Comparison of ENCODE assay signal across 16 cellular contexts in the genomic region with DNA sequence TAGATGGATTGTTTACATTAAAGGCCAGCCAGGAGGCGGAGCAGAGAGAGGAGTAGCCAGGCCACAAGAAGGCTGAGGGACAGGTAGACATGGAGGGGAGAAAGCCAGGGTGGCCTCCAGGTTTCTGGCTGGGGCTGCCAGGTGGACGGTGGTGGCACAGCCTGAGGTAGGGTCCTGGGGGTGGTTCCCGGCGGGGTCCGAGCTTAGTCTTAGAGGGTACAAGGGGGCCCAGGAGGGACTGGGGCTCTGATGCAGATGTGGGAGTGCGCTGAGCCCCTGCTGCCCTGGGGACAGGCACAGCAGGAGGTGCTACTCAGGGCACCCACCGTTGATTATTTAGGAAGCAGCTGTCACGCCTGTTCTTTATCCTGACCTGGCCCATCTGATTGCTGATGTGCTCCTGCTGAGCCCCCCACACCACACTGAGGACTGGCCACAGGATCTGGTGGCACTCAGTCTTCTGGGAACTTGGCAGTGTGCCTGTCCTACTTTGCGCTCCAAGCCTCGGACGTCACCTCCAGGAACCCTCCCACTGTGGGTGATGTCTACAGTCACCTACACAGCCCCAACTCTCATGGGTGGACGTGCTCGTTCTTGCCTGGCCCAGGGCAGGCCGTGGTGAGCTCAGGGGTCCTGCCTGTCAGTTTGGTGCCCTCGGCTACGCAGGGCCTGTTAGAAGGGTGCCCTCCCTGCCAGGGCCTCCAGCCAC. TPM values are rescaled to one million over a fixed set of nuclear protein-coding genes. Genes with fewer than 3 reads are reported as not detected.
DNase-seq lines count a peak whose midpoint lies in the region; ATAC-seq and TF ChIP-seq lines count a peak whose summit lies in the region.
"Had no signal": no experiment of that assay in that cellular context is flagged by ENCODE, and none has a peak within 500 bp of the region (broad histone marks: within the 10 kb centered on the region; RNA-seq: fewer than 3 reads in every experiment).

No MANE protein-coding gene starts in this region.

- in situ Hi-C loops in mammary epithelial cell (cut with MboI; ENCODE audit: low sequenced_read_pairs in 2 of 2) = no loop called here

- DNase-seq in MCF 10A (ENCODE audit: unreplicated experiment) (no peak), mammary epithelial cell (no peak), heart right ventricle (peak; percentile 65 to 68), ovary (peak in 4 of 5 donors; percentile 54 to 73 (median 65)), vagina (ENCODE audit: extremely low spot score in 2 of 2) (no peak), COLO668 (lab: John Stamatoyannopoulos, UW; ENCODE audit: unreplicated experiment) (no peak)
- DNase-seq: activated CD4-positive, alpha-beta T cell treated with anti-CD3 and anti-CD28 coated beads, Interleukin-2, amount 50 U/mL, for 1 hour; activated naive CD8-positive, alpha-beta T cell treated with anti-CD3 and anti-CD28 coated beads for 36 hours; CD4-positive, CD25-positive, alpha-beta regulatory T cell; KG1; NCI-H2227 treated with DMSO at 0.1 percent for 48 hours; stimulated activated naive CD4-positive, alpha-beta T cell had no signal

- no peaks in the 10 kb centered on the region for H3K79me2 ChIP-seq in mammary epithelial cell (ENCODE audit: insufficient read depth, low read length)

- intact Hi-C loops in MCF 10A (cut with micrococcal nuclease) (no loop called here), mammary epithelial cell (cut with micrococcal nuclease) (no loop called here), heart right ventricle (cut with DNase I) (no loop called here), ovary (cut with DNase I) (no loop called here), vagina (cut with DNase I) (no loop called here)

- CTCF ChIA-PET in MCF 10A (lab: Yijun Ruan, JAX) (interaction anchor here (0.7 to 2.2 kb wide), 3 partner anchors 28 to 51 kb away, joined by 3 to 12 read pairs (median 3); no protein-coding TSS in a partner anchor), mammary epithelial cell (lab: Charles Lee; ENCODE audit: low non-redundant PET) (no interaction called here)

- H3K27me3 Mint-ChIP-seq in MCF 10A (ENCODE audit: insufficient read depth, unreplicated experiment) = no peaks in the 10 kb centered on the region
- H3K27me3 Mint-ChIP-seq: activated naive CD8-positive, alpha-beta T cell treated with anti-CD3 and anti-CD28 coated beads for 36 hours; CD4-positive, CD25-positive, alpha-beta regulatory T cell; natural killer cell treated with Interleukin-12 subunit alpha and Interleukin-12 subunit beta and Interleukin-15 and Interleukin-18, amount 100 ng/mL, for 72 hours had no signal

- no peaks in the 10 kb centered on the region for H3K4me1 Mint-ChIP-seq in MCF 10A (ENCODE audit: insufficient read depth, unreplicated experiment)

- dilution Hi-C loops in mammary epithelial cell (cut with HindIII; ENCODE audit: low sequenced_read_pairs) = no loop called here

- TF ChIP-seq CTCF in MCF 10A (IDR thresholded peaks at IDR 0.05; ENCODE audit: unreplicated experiment) (no peak), mammary epithelial cell (conservative IDR thresholded peaks at IDR 0.05 in 1 of 2, IDR thresholded peaks at IDR 0.05 in 1 of 2; ENCODE audit: extremely low read depth in 1 of 2, insufficient read depth in 1 of 2, low read depth in 1 of 2, low read length in 2 of 2) (no peak), heart right ventricle (IDR thresholded peaks at IDR 0.05) (no peak), ovary (IDR thresholded peaks at IDR 0.05) (no peak), vagina (IDR thresholded peaks at IDR 0.05) (no peak)

- H3K27me3 ChIP-seq in mammary epithelial cell (ENCODE audit: insufficient read depth, low read length) (no peaks in the 10 kb centered on the region), heart right ventricle (no peaks in the 10 kb centered on the region), ovary (no peaks in the 10 kb centered on the region), vagina (no peaks in the 10 kb centered on the region)
- H3K27me3 ChIP-seq: hepatocyte had no signal

- no peaks in the 10 kb centered on the region for H4K20me1 ChIP-seq in mammary epithelial cell (ENCODE audit: insufficient read depth, low read length)

- H3K9ac ChIP-seq in mammary epithelial cell (ENCODE audit: insufficient read depth, low read length) = no peak overlapping the region

- TF ChIP-seq EP300 in ovary (IDR thresholded peaks at IDR 0.05) = no peak

- peaks cover 10% of the 10 kb centered on the region for H3K4me1 ChIP-seq in mammary epithelial cell (ENCODE audit: insufficient read depth, low read length)
- H3K4me1 ChIP-seq in heart right ventricle = peaks cover 33 to 67% (median 54%) of the 10 kb centered on the region in 9 donors
- H3K4me1 ChIP-seq in ovary (ENCODE audit: insufficient read depth) = peaks cover 51% of the 10 kb centered on the region
- peaks cover 67% of the 10 kb centered on the region for H3K4me1 ChIP-seq in vagina

- H3K36me3 ChIP-seq in mammary epithelial cell (ENCODE audit: insufficient read depth, low read length) (no peaks in the 10 kb centered on the region), heart right ventricle (peaks cover 0 to 65% (median 0%) of the 10 kb centered on the region in 9 donors), ovary (no peaks in the 10 kb centered on the region), vagina (peaks cover 0 to 11% of the 10 kb centered on the region in 2 donors)

- H3K36me3 Mint-ChIP-seq in MCF 10A (ENCODE audit: insufficient read depth, unreplicated experiment) = peaks cover 1% of the 10 kb centered on the region
- H3K36me3 Mint-ChIP-seq: activated naive CD8-positive, alpha-beta T cell treated with anti-CD3 and anti-CD28 coated beads for 36 hours; natural killer cell treated with Interleukin-12 subunit alpha and Interleukin-12 subunit beta and Interleukin-15 and Interleukin-18, amount 100 ng/mL, for 72 hours had no signal

- POLR2A ChIA-PET in MCF 10A (lab: Yijun Ruan, JAX) = no interaction called here

- TF ChIP-seq POLR2A in ovary (IDR thresholded peaks at IDR 0.05) (no peak), vagina (IDR thresholded peaks at IDR 0.05) (no peak)

- H3K27ac ChIP-seq in mammary epithelial cell (ENCODE audit: insufficient read depth, low read depth, low read length) = no peak overlapping the region
- H3K27ac ChIP-seq in heart right ventricle = peak overlapping the region; percentile 18 to 70 (median 36)
- peak overlapping the region in 1 of 2 donors; percentile 86 for H3K27ac ChIP-seq in ovary
- peak overlapping the region; percentile 66 for H3K27ac ChIP-seq in vagina
- H3K27ac ChIP-seq: hepatocyte had no signal

- no peak overlapping the region for H3K4me3 Mint-ChIP-seq in MCF 10A (ENCODE audit: unreplicated experiment)
- H3K4me3 Mint-ChIP-seq: activated naive CD8-positive, alpha-beta T cell treated with anti-CD3 and anti-CD28 coated beads for 36 hours; CD4-positive, CD25-positive, alpha-beta regulatory T cell; natural killer cell treated with Interleukin-12 subunit alpha and Interleukin-12 subunit beta and Interleukin-15 and Interleukin-18, amount 100 ng/mL, for 72 hours had no signal

- BruUV-seq in MCF 10A (replicated peaks; lab: Mats Ljungman, UMichigan) (no TSS peak), mammary epithelial cell (replicated peaks; lab: Mats Ljungman, UMichigan) (no TSS peak)

- no peaks in the 10 kb centered on the region for H3K9me3 ChIP-seq in mammary epithelial cell (replicated peaks; ENCODE audit: insufficient read depth, low read length)
- H3K9me3 ChIP-seq in heart right ventricle = no peaks in the 10 kb centered on the region
- H3K9me3 ChIP-seq in ovary = no peaks in the 10 kb centered on the region
- no peaks in the 10 kb centered on the region for H3K9me3 ChIP-seq in vagina

- H2AFZ ChIP-seq in mammary epithelial cell (ENCODE audit: low read depth, low read length) = no peak overlapping the region
- H2AFZ ChIP-seq: hepatocyte had no signal

- H3K4me3 ChIP-seq in mammary epithelial cell (replicated peaks in 1 of 3; ENCODE audit: insufficient read depth in 1 of 3, low read depth in 2 of 3, low read length in 3 of 3) (no peak overlapping the region), heart right ventricle (no peak overlapping the region), ovary (no peak overlapping the region), vagina (no peak overlapping the region)
- H3K4me3 ChIP-seq: hepatocyte had no signal

- H3K27ac Mint-ChIP-seq in MCF 10A (ENCODE audit: low read depth, unreplicated experiment) = peak overlapping the region; percentile 54
- H3K27ac Mint-ChIP-seq: activated naive CD8-positive, alpha-beta T cell treated with anti-CD3 and anti-CD28 coated beads for 36 hours; CD4-positive, CD25-positive, alpha-beta regulatory T cell; natural killer cell treated with Interleukin-12 subunit alpha and Interleukin-12 subunit beta and Interleukin-15 and Interleukin-18, amount 100 ng/mL, for 72 hours had no signal

- no peaks in the 10 kb centered on the region for H3K9me3 Mint-ChIP-seq in MCF 10A (ENCODE audit: unreplicated experiment)
- H3K9me3 Mint-ChIP-seq: activated naive CD8-positive, alpha-beta T cell treated with anti-CD3 and anti-CD28 coated beads for 36 hours; CD4-positive, CD25-positive, alpha-beta regulatory T cell; natural killer cell treated with Interleukin-12 subunit alpha and Interleukin-12 subunit beta and Interleukin-15 and Interleukin-18, amount 100 ng/mL, for 72 hours had no signal

- WGBS in mammary epithelial cell (ENCODE audit: low coverage, missing lambda C conversion rate) = 66% methylated on average over 16 of the region's 16 CpGs
- whole genome bisulfite sequencing in heart right ventricle, 2 donors = 66% methylated on average over 16 of the region's 16 CpGs
- 65 to 71% (median 66%) methylated on average over 16 of the region's 16 CpGs for WGBS in ovary, 3 donors

- ATAC-seq in heart right ventricle (peak; percentile 5 to 72 (median 60)), GM21447 (IDR thresholded peaks at IDR 0.05; ENCODE audit: unreplicated experiment) (no peak), HG03095 (IDR thresholded peaks at IDR 0.05; ENCODE audit: unreplicated experiment) (no peak)
- ATAC-seq: natural killer cell treated with Interleukin-12 subunit alpha and Interleukin-12 subunit beta and Interleukin-15 and Interleukin-18, amount 100 ng/mL, for 72 hours had no signal

- H3K4me2 ChIP-seq in mammary epithelial cell (ENCODE audit: insufficient read depth, low read depth, low read length) = no peak overlapping the region
- H3K4me2 ChIP-seq: hepatocyte had no signal

RNA-seq across cellular contexts. Expression of gene WFS1, which starts 11.9 kb away (rescaled TPM):
- total RNA-seq in MCF 10A (2022) (41.7 and 62.4 TPM in 2 replicates), mammary epithelial cell (10 to 100 TPM; 13.3 to 17.8 TPM), heart right ventricle (100 to 1,000 TPM in 3 of 10 donors, 10 to 100 TPM in 7; 53.3 to 119 (median 78.3) TPM), ovary (100 to 1,000 TPM in 5 of 7 donors, 10 to 100 TPM in 2; 57.4 to 174 (median 140) TPM), vagina (91.8 TPM)
- polyA plus RNA-seq in mammary epithelial cell (15.5 TPM), heart right ventricle (10 to 100 TPM; 35.0 to 58.7 TPM), ovary (100 to 1,000 TPM in 1 of 2 donors, 10 to 100 TPM in 1; 33.2 to 111 TPM)
- 19.4 TPM for polyA minus RNA-seq in mammary epithelial cell

Comparison
In these comparisons a context has a peak if more than half of its experiments do, and no peak if none do; other contexts are left out.
1. DNase-seq: peak in heart right ventricle (2 of 2) and ovary (4 of 5); none in MCF 10A (single experiment), mammary epithelial cell (single experiment), vagina (0 of 2) and COLO668 (single experiment).
2. ATAC-seq: peak in heart right ventricle (8 of 8); none in GM21447 (single experiment) and HG03095 (single experiment).